18 cellular contexts compared by ENCODE assay signal in the genomic region with DNA sequence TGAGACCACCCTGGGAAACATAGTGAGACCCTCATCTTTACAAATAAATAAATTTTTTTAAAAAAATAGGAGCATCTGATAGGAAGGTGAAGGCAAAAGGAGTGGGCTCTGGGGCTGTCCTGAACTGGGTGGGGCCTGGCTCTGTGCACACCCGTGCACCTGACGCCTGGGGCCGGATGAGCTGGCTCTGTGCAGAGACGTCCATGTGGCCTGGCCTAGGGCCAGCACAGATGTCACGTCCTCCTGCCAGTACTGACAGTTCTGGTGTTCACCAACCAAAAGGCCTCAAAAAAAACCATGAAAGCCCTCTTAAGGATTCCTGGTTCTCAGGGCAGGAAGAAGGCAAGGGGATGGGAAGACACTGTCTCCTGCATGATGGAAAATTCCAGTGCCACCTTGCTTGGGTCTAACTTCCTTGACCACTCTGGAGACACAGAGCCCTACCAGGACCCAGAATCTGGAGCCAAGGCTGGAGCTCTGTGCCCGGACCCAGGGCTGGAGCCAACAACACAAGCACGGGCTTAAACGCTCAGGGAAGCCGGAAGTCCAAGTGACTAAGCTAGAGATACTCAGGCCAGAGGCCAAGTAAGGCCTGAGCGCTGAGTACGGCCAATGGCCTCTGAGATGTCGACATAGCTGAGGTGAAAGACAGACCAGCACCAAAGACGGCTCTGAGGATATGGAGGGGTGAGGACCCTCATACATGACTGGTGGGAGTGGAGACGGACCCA. TPM values are rescaled to one million over a fixed set of nuclear protein-coding genes. Genes with fewer than 3 reads are reported as not detected.
DNase-seq lines count a peak whose midpoint lies in the region; ATAC-seq, FAIRE-seq and TF ChIP-seq lines count a peak whose summit lies in the region.
"Had no signal": no experiment of that assay in that cellular context is flagged by ENCODE, and none has a peak within 500 bp of the region (broad histone marks: within the 10 kb centered on the region; RNA-seq: fewer than 3 reads in every experiment).

No MANE protein-coding gene starts in this region.

- DNase-seq in heart right ventricle = no peak
- DNase-seq in right atrium auricular region (ENCODE audit: low spot score) = no peak
- peak; percentile 95 for DNase-seq in RPMI7951 (ENCODE audit: low read depth)
- DNase-seq in foreskin keratinocyte = peak; percentile 35 to 72
- peak; percentile 25 for DNase-seq in thoracic aorta (ENCODE audit: low spot score)
- DNase-seq in RCC 7860 (ENCODE audit: low spot score) = no peak
- no peak for DNase-seq in NCI-H526 treated with DMSO at 0.1 percent for 48 hours (lab: John Stamatoyannopoulos, UW)
- DNase-seq in stimulated activated CD8-positive, alpha-beta memory T cell treated with anti-CD3 and anti-CD28 coated beads, Interleukin-4, amount 100 ng/mL, for 48 hours = no peak
- DNase-seq: activated CD4-positive, CD25-positive, alpha-beta regulatory T cell treated with anti-CD3 and anti-CD28 coated beads, Interleukin-2, amount 50 U/mL, for 72 hours; activated T-cell treated with anti-CD3 and anti-CD28 coated beads, Interleukin-2, amount 50 U/mL, for 4 hours; adrenal gland; DMS153; effector memory CD8-positive, alpha-beta T cell; mesendoderm; NK-92 treated with Interleukin-12 subunit alpha and Interleukin-12 subunit beta, amount 100 ng/mL, for 24 hours; T-helper 1 cell had no signal

- no peak overlapping the region for H3K4me3 ChIP-seq in heart right ventricle
- no peak overlapping the region for H3K4me3 ChIP-seq in right atrium auricular region
- H3K4me3 ChIP-seq in thoracic aorta = no peak overlapping the region
- H3K4me3 ChIP-seq: adrenal gland, vagina had no signal

- H3K27ac ChIP-seq in heart right ventricle (no peak overlapping the region), right atrium auricular region (no peak overlapping the region), foreskin keratinocyte (no peak overlapping the region), thoracic aorta (peak overlapping the region; percentile 70 to 75)
- H3K27ac ChIP-seq: adrenal gland, vagina had no signal

- no peaks in the 10 kb centered on the region for H3K36me3 ChIP-seq in heart right ventricle
- H3K36me3 ChIP-seq in right atrium auricular region = no peaks in the 10 kb centered on the region
- no peaks in the 10 kb centered on the region for H3K36me3 ChIP-seq in thoracic aorta
- H3K36me3 ChIP-seq: adrenal gland, vagina had no signal

- ATAC-seq in heart right ventricle (peak in 6 of 8 donors; percentile 34 to 58 (median 49)), foreskin keratinocyte (peak; percentile 95), thoracic aorta (ENCODE audit: insufficient number of reproducible peaks, low FRiP score, low read depth) (peak; percentile 40)
- ATAC-seq: activated T-cell treated with anti-CD3 and anti-CD28 coated beads, Interleukin-2, amount 50 U/mL, for 4 hours; effector memory CD8-positive, alpha-beta T cell had no signal

- 63 to 68% methylated on average over 14 of the region's 14 CpGs for WGBS in heart right ventricle, 2 donors

- H3K4me1 ChIP-seq in heart right ventricle (peaks cover 0 to 10% (median 0%) of the 10 kb centered on the region in 9 donors), right atrium auricular region (no peaks in the 10 kb centered on the region), foreskin keratinocyte (no peaks in the 10 kb centered on the region), thoracic aorta (ENCODE audit: control insufficient read depth in 1 of 2, low read depth in 2 of 2) (peaks cover 3 to 26% of the 10 kb centered on the region in 2 donors)
- H3K4me1 ChIP-seq: adrenal gland had no signal

- H3K27me3 ChIP-seq in heart right ventricle (no peaks in the 10 kb centered on the region), right atrium auricular region (no peaks in the 10 kb centered on the region), foreskin keratinocyte (no peaks in the 10 kb centered on the region), thoracic aorta (replicated peaks; ENCODE audit: insufficient read depth) (no peaks in the 10 kb centered on the region)
- H3K27me3 ChIP-seq: adrenal gland, vagina had no signal

- H3K9me3 ChIP-seq in heart right ventricle (no peaks in the 10 kb centered on the region), right atrium auricular region (no peaks in the 10 kb centered on the region), thoracic aorta (no peaks in the 10 kb centered on the region)
- H3K9me3 ChIP-seq: adrenal gland, vagina had no signal

- no peak for FAIRE-seq in RCC 7860 (lab: Jason Lieb, UNC)
- FAIRE-seq: GM12891 had no signal

- TF ChIP-seq CTCF in heart right ventricle (IDR thresholded peaks at IDR 0.05) (no peak), right atrium auricular region (IDR thresholded peaks at IDR 0.05) (no peak), foreskin keratinocyte (conservative IDR thresholded peaks at IDR 0.05) (no peak), thoracic aorta (IDR thresholded peaks at IDR 0.05) (no peak)

- intact Hi-C loops in heart right ventricle (cut with DNase I) = no loop called here

RNA-seq across cellular contexts. Expression of a gene that starts 32.9 kb away (rescaled TPM):
- total RNA-seq in heart right ventricle (10 to 100 TPM; 41.3 to 64.9 (median 46.1) TPM), right atrium auricular region (10 to 100 TPM; 67.8 to 73.9 TPM), foreskin keratinocyte (53.9 and 55.7 TPM in 2 replicates), thoracic aorta (100 to 1,000 TPM in 1 of 2 donors, 10 to 100 TPM in 1; 74.5 to 157 TPM)
- polyA plus RNA-seq in heart right ventricle (10 to 100 TPM; 49.8 to 87.5 TPM), foreskin keratinocyte (71.6 and 75.1 TPM in 2 replicates)
- 148 and 171 TPM in 2 replicates for total RNA-seq in RPMI7951 (2014; rRNA removed; shearing (Covaris generic))

Comparison
In these comparisons a context has a peak if more than half of its experiments do, and no peak if none do; other contexts are left out.
1. ATAC-seq: peak in every context shown above with its lines; median percentile 95 in foreskin keratinocyte; 49 in heart right ventricle; 40 in thoracic aorta.
2. DNase-seq: peak in RPMI7951 (single experiment), foreskin keratinocyte (2 of 2) and thoracic aorta (single experiment); none in heart right ventricle (0 of 2), right atrium auricular region (single experiment), RCC 7860 (single experiment), NCI-H526 treated with DMSO at 0.1 percent for 48 hours (single experiment) and stimulated activated CD8-positive, alpha-beta memory T cell treated with anti-CD3 and anti-CD28 coated beads, Interleukin-4, amount 100 ng/mL, for 48 hours (single experiment).
3. H3K27ac ChIP-seq: peak in thoracic aorta (2 of 2); none in heart right ventricle (0 of 10), right atrium auricular region (0 of 2) and foreskin keratinocyte (single experiment).